Comparison of ENCODE assay signal across 12 cellular contexts in genomic region chr18:9823805-9824473, GRCh38.
DNase-seq lines count a peak whose midpoint lies in the region; ATAC-seq and TF ChIP-seq lines count a peak whose summit lies in the region.
"Had no signal": no experiment of that assay in that cellular context is flagged by ENCODE, and none has a peak within 500 bp of the region (broad histone marks: within the 10 kb centered on the region; RNA-seq: fewer than 3 reads in every experiment).

No MANE protein-coding gene starts in this region.

- H3K4me3 ChIP-seq in HL-60 (replicated peaks; ENCODE audit: insufficient read depth, low read length) = no peak overlapping the region
- H3K4me3 ChIP-seq in brain microvascular endothelial cell (ENCODE audit: low read depth, low read length) = no peak overlapping the region
- no peak overlapping the region for H3K4me3 ChIP-seq in tibial artery
- H3K4me3 ChIP-seq in smooth muscle cell = no peak overlapping the region

- intact Hi-C loops in tibial artery (cut with DNase I; ENCODE audit: low total_unique reads) = no loop called here

- H3K9me3 ChIP-seq in tibial artery (no peaks in the 10 kb centered on the region), smooth muscle cell (replicated peaks; ENCODE audit: low read depth) (no peaks in the 10 kb centered on the region)

- ATAC-seq in esophagus mucosa = no peak
- ATAC-seq: stimulated activated memory B cell treated with anti-CD40 and anti-IgM and Interleukin-4, amounts not matched to agents 10 μg/mL and 1 μg/mL and 100 μg/mL, for 72 hours had no signal

- DNase-seq in HL-60 (ENCODE audit: low read depth in 1 of 2, low spot score in 1 of 2) (no peak), brain microvascular endothelial cell (peak; percentile 49), tibial artery (no peak), smooth muscle cell (lab: John Stamatoyannopoulos, UW; ENCODE audit: unreplicated experiment) (no peak)
- DNase-seq in stimulated activated naive CD4-positive, alpha-beta T cell (lab: John Stamatoyannopoulos, UW) = no peak
- DNase-seq: activated T-cell treated with anti-CD3 and anti-CD28 coated beads, Interleukin-2, amount 50 U/mL, for 1 hour; Calu3; central memory CD4-positive, alpha-beta T cell; NCI-H187 had no signal

- H3K27me3 ChIP-seq in HL-60 (ENCODE audit: insufficient read depth, poor library complexity, severe bottlenecking) (no peaks in the 10 kb centered on the region), brain microvascular endothelial cell (replicated peaks) (no peaks in the 10 kb centered on the region), layer of hippocampus (ENCODE audit: control insufficient read depth, insufficient read depth, low read length) (no peaks in the 10 kb centered on the region), tibial artery (no peaks in the 10 kb centered on the region), smooth muscle cell (ENCODE audit: low read depth) (no peaks in the 10 kb centered on the region)

- H3K79me2 ChIP-seq in smooth muscle cell (ENCODE audit: low read depth) = peaks cover 56% of the 10 kb centered on the region

- no peak overlapping the region for H3K4me2 ChIP-seq in smooth muscle cell

- in situ Hi-C loops in brain microvascular endothelial cell (cut with HindIII; ENCODE audit: low pct_ligation_motif_present, low sequenced_read_pairs) = no loop called here

- peaks cover 6% of the 10 kb centered on the region for H4K20me1 ChIP-seq in smooth muscle cell (ENCODE audit: low read depth)

- no peak overlapping the region for H3K9ac ChIP-seq in smooth muscle cell (ENCODE audit: low read depth)

- H3K36me3 ChIP-seq in brain microvascular endothelial cell (replicated peaks) (no peaks in the 10 kb centered on the region), tibial artery (no peaks in the 10 kb centered on the region), smooth muscle cell (ENCODE audit: low read depth) (peaks cover 13% of the 10 kb centered on the region)

- H3F3A ChIP-seq in smooth muscle cell (ENCODE audit: low read depth) = peaks cover 11% of the 10 kb centered on the region

- TF ChIP-seq CTCF in HL-60 (IDR thresholded peaks at IDR 0.05; ENCODE audit: insufficient read depth, low read length) (no peak), brain microvascular endothelial cell (IDR thresholded peaks at IDR 0.05; ENCODE audit: low read depth, low read length, missing control alignments) (no peak), tibial artery (IDR thresholded peaks at IDR 0.05) (no peak), smooth muscle cell (IDR thresholded peaks at IDR 0.05; ENCODE audit: borderline replicate concordance, insufficient read depth, poor library complexity, severe bottlenecking) (no peak)

- H3K27ac ChIP-seq in HL-60 (replicated peaks) (peak overlapping the region; percentile 81), brain microvascular endothelial cell (peak overlapping the region; percentile 4), layer of hippocampus (ENCODE audit: low read depth, low read length) (peak overlapping the region; percentile 67), tibial artery (peak overlapping the region; percentile 28 to 53), smooth muscle cell (ENCODE audit: low read depth) (no peak overlapping the region)

- H3K4me1 ChIP-seq in tibial artery = peaks cover 0 to 56% (median 42%) of the 10 kb centered on the region in 4 donors
- peaks cover 12% of the 10 kb centered on the region for H3K4me1 ChIP-seq in smooth muscle cell (ENCODE audit: low read depth)

- no peak overlapping the region for H2AFZ ChIP-seq in smooth muscle cell (ENCODE audit: low read depth)

- 75% methylated on average over 4 of the region's 4 CpGs for WGBS in smooth muscle cell (ENCODE audit: low lambda C conversion rate)
